1 cellular context compared by ENCODE assay signal in genomic region chr7:151087247-151088018, GRCh38.
TF ChIP-seq lines count a peak whose summit lies in the region.

No MANE protein-coding gene starts in this region.

TF ChIP-seq in HepG2, 621 proteins besides CTCF, POLR2A, EP300 and RAD21 (continued from another document and continues in another):
- TF ChIP-seq PAXIP1 (CRISPR knock-in tag; conservative IDR thresholded peaks at IDR 0.05) (no peak), FOXA3 (CRISPR knock-in tag; IDR thresholded peaks at IDR 0.05) (0 out of 2 replicates have a peak, but pooled peaks have one; percentile 3), ZNF709 (CRISPR knock-in tag; IDR thresholded peaks at IDR 0.05) (peak; percentile 91), IKZF5 (CRISPR knock-in tag; IDR thresholded peaks at IDR 0.05) (peak; percentile 31), HNRNPL (IDR thresholded peaks at IDR 0.05; ENCODE audit: low read depth, low read length) (peak; percentile 100), SETDB1 (CRISPR knock-in tag; IDR thresholded peaks at IDR 0.05; ENCODE audit: borderline replicate concordance) (no peak), NONO (IDR thresholded peaks at IDR 0.05) (no peak), NONO (CRISPR knock-in tag; conservative IDR thresholded peaks at IDR 0.05) (0 out of 2 replicates have a peak, but pooled peaks have one; percentile 22), ZFAT (CRISPR knock-in tag; conservative IDR thresholded peaks at IDR 0.05) (no peak), XBP1 (CRISPR knock-in tag; IDR thresholded peaks at IDR 0.05) (no peak), DRAP1 (CRISPR knock-in tag; IDR thresholded peaks at IDR 0.05) (0 out of 2 replicates have a peak, but pooled peaks have one; percentile 28), ZNF232 (CRISPR knock-in tag; IDR thresholded peaks at IDR 0.05; ENCODE audit: borderline replicate concordance) (no peak; the same call in 1 of the 2 replicates), TOPORS (CRISPR knock-in tag; IDR thresholded peaks at IDR 0.05) (no peak), ZNF260 (CRISPR knock-in tag; IDR thresholded peaks at IDR 0.05; ENCODE audit: borderline replicate concordance, low read depth) (no peak), SP1 (IDR thresholded peaks at IDR 0.05) (no peak), SP1 (CRISPR knock-in tag; IDR thresholded peaks at IDR 0.05) (no peak), ZFYVE20 (CRISPR knock-in tag; IDR thresholded peaks at IDR 0.05; ENCODE audit: borderline replicate concordance, low read depth) (0 out of 2 replicates have a peak, but pooled peaks have one; percentile 40), HIC2 (CRISPR knock-in tag; IDR thresholded peaks at IDR 0.05; ENCODE audit: low read depth) (peak; percentile 99), MXD4 (CRISPR knock-in tag; IDR thresholded peaks at IDR 0.05) (peak; percentile 64; the same call in 1 of the 2 replicates), AKNA (CRISPR knock-in tag; IDR thresholded peaks at IDR 0.05; ENCODE audit: borderline replicate concordance) (no peak), TBX3 (IDR thresholded peaks at IDR 0.05; ENCODE audit: borderline replicate concordance) (no peak), YY1 (IDR thresholded peaks at IDR 0.05; ENCODE audit: insufficient read depth, insufficient replicate concordance, low read depth, low read length) (peak; percentile 38), ZSCAN30 (CRISPR knock-in tag; IDR thresholded peaks at IDR 0.05) (no peak), NFIB (CRISPR knock-in tag; IDR thresholded peaks at IDR 0.05; ENCODE audit: borderline replicate concordance) (no peak), CSRNP2 (CRISPR knock-in tag; conservative IDR thresholded peaks at IDR 0.05; ENCODE audit: low read depth) (no peak), ZNF562 (CRISPR knock-in tag; IDR thresholded peaks at IDR 0.05; ENCODE audit: borderline replicate concordance) (no peak), RNF2 (conservative IDR thresholded peaks at IDR 0.05; ENCODE audit: low read depth) (0 out of 2 replicates have a peak, but pooled peaks have one; percentile 43), ZNF564 (CRISPR knock-in tag; IDR thresholded peaks at IDR 0.05) (no peak; the same call in 1 of the 2 replicates), ZNF580 (CRISPR knock-in tag; IDR thresholded peaks at IDR 0.05; ENCODE audit: borderline replicate concordance, low read depth) (no peak), ZBTB20 (CRISPR knock-in tag; IDR thresholded peaks at IDR 0.05; ENCODE audit: borderline replicate concordance, low read depth) (no peak), ZNF572 (CRISPR knock-in tag; IDR thresholded peaks at IDR 0.05) (no peak), SRSF4 (IDR thresholded peaks at IDR 0.05; ENCODE audit: low read depth, low read length, poor library complexity, severe bottlenecking) (no peak), GLI4 (CRISPR knock-in tag; IDR thresholded peaks at IDR 0.05; ENCODE audit: borderline replicate concordance) (no peak), ATRX (CRISPR knock-in tag; IDR thresholded peaks at IDR 0.05; ENCODE audit: borderline replicate concordance) (no peak), REST (IDR thresholded peaks at IDR 0.05; ENCODE audit: borderline replicate concordance in 1 of 2, low read depth in 1 of 2, low read length in 2 of 2) (no peak), NCOA2 (CRISPR knock-in tag; IDR thresholded peaks at IDR 0.05) (no peak), ZMAT3 (CRISPR knock-in tag; conservative IDR thresholded peaks at IDR 0.05) (no peak), TAF1 (CRISPR knock-in tag; IDR thresholded peaks at IDR 0.05) (peak; percentile 43; the same call in 1 of the 2 replicates), RXRA (CRISPR knock-in tag; IDR thresholded peaks at IDR 0.05) (no peak), ZNF790 (CRISPR knock-in tag; IDR thresholded peaks at IDR 0.05; ENCODE audit: borderline replicate concordance) (no peak), EEA1 (CRISPR knock-in tag; IDR thresholded peaks at IDR 0.05; ENCODE audit: borderline replicate concordance) (no peak), ZFY (CRISPR knock-in tag; IDR thresholded peaks at IDR 0.05) (peak; percentile 92), ELF3 (CRISPR knock-in tag; IDR thresholded peaks at IDR 0.05) (peak; percentile 40; the same call in 1 of the 2 replicates), NRL (CRISPR knock-in tag; IDR thresholded peaks at IDR 0.05; ENCODE audit: borderline replicate concordance) (no peak), KDM1A (CRISPR knock-in tag; IDR thresholded peaks at IDR 0.05) (no peak), NR0B2 (CRISPR knock-in tag; IDR thresholded peaks at IDR 0.05) (no peak), PHF21A (CRISPR knock-in tag; IDR thresholded peaks at IDR 0.05) (peak; percentile 45)
